Comparison of ENCODE assay signal across 1 cellular context in genomic region chr14:92637228-92637627, GRCh38.
TF ChIP-seq lines count a peak whose summit lies in the region.

No MANE protein-coding gene starts in this region.

TF ChIP-seq in GM23338, 12 proteins besides CTCF, POLR2A, EP300 and RAD21 (continued from another document):
- TF ChIP-seq ZNF462 (CRISPR knock-in tag; IDR thresholded peaks at IDR 0.05) (no peak), EZH2phosphoT487 (IDR thresholded peaks at IDR 0.05; ENCODE audit: unreplicated experiment) (no peak), STAT1 (IDR thresholded peaks at IDR 0.05; ENCODE audit: unreplicated experiment) (no peak), ETS1 (IDR thresholded peaks at IDR 0.05) (no peak), ZNF331 (CRISPR knock-in tag; IDR thresholded peaks at IDR 0.05; ENCODE audit: low read depth) (no peak), CREB1 (CRISPR knock-in tag; IDR thresholded peaks at IDR 0.05; ENCODE audit: low read depth) (no peak), REST (IDR thresholded peaks at IDR 0.05; ENCODE audit: unreplicated experiment) (no peak), EZH2 (IDR thresholded peaks at IDR 0.05; ENCODE audit: low read depth, unreplicated experiment) (no peak)
